In the genomic region with DNA sequence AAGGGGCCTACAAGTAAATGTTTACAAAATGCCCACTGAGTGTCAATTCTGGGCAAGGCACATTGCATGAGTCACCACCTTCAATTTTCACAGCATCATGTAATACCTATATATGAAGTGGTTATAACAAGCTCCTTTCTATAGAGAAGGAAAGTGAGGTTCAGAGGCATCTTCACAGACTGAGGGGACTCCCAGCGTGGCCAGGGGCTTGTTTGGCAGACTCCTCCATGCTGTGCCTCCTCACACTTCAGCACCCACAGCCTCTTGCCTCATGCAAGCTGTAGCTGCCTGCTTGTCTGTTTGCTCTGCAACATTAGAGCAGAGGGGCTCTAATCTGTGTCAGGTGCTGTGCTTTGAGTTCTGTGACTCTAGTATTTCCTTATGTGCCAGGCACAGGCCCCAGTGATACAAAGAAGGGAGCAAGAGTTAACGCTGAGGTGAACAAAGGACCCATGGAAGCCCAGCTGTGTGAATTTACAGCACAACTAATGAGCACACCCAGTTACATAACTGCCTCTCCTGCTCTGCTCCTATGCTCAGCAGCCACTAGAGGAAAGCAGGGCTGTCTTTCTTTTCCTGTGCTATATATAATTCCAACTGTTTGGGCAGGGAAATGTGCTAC, we compare ENCODE assay signal across 1 cellular context.
TF ChIP-seq lines count a peak whose summit lies in the region.

No MANE protein-coding gene starts in this region.

TF ChIP-seq in H1, 55 proteins besides CTCF, POLR2A, EP300 and RAD21:
- TF ChIP-seq POLR2AphosphoS5 (IDR thresholded peaks at IDR 0.05; ENCODE audit: low read depth, low read length) (peak; percentile 82; the same call in 1 of the 2 replicates), JUN (IDR thresholded peaks at IDR 0.05; ENCODE audit: low read depth, low read length) (no peak), NANOG (IDR thresholded peaks at IDR 0.05; ENCODE audit: insufficient read depth, low read depth, low read length, poor library complexity, severe bottlenecking) (peak; percentile 77), CEBPB (IDR thresholded peaks at IDR 0.05; ENCODE audit: low read depth, low read length) (no peak), RXRA (IDR thresholded peaks at IDR 0.05; ENCODE audit: insufficient read depth, low read depth, low read length) (0 out of 2 replicates have a peak, but pooled peaks have one; percentile 22), TAF1 (IDR thresholded peaks at IDR 0.05; ENCODE audit: low read depth, low read length) (no peak), POU5F1 (IDR thresholded peaks at IDR 0.05; ENCODE audit: low read depth, low read length) (0 out of 2 replicates have a peak, but pooled peaks have one; percentile 15), TCF12 (IDR thresholded peaks at IDR 0.05; ENCODE audit: low read depth, low read length) (peak; percentile 96), SP1 (IDR thresholded peaks at IDR 0.05; ENCODE audit: low read depth, low read length) (0 out of 2 replicates have a peak, but pooled peaks have one; percentile 51), HDAC2 (IDR thresholded peaks at IDR 0.05; ENCODE audit: borderline replicate concordance in 1 of 2, low read depth in 2 of 2, low read length in 2 of 2) (peak in 1 of 2 experiments; percentile 90; a peak in 1 of 4 replicates)
- TF ChIP-seq, protein P1, sequence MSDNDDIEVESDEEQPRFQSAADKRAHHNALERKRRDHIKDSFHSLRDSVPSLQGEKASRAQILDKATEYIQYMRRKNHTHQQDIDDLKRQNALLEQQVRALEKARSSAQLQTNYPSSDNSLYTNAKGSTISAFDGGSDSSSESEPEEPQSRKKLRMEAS (IDR thresholded peaks at IDR 0.05): peak; percentile 35; the same call in 1 of the 2 replicates
